In the genomic region with DNA sequence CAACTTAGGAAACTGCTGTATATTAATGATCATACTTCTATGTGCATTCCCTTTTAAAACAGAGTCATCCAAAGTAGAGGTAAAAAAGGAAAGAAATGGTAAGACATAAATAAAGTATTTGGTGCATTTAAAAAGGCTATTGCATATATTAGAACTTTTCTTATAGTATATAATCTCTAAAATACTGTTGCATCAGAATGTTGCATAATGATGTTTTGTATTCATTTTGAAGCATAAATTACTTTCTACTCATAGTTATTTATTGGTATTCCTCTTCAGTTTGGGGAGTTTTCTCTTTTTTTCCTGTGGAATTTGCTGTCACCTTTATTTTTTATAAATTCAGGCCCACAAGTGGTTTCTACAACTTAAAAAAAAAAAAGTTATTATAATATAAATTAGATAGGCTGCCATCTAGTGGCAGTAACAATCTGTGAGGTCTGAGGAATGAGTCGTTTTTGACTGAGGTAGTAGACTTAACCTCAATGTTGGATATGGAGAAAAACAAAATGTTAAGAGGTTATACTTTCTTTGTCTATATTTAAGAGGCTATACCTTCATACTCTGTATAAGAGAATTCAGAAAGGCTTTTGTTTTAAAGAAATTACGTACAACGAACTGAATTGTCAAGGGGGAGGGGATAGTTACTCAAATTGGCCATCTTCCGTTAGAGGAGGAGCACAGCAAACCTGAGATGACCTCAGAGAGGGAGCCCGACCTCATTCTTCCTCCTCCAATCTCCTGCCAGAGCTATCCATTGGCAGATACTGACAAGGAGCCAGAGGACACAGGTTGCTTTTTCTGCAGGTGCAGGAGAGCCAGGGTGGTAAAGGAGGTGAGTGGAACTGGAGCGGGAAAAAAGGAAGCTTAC, we compare ENCODE assay signal across 8 cellular contexts. TPM values are rescaled to one million over a fixed set of nuclear protein-coding genes. Genes with fewer than 3 reads are reported as not detected.
DNase-seq lines count a peak whose midpoint lies in the region; ATAC-seq and TF ChIP-seq lines count a peak whose summit lies in the region.

No MANE protein-coding gene starts in this region.

- H3K27ac Mint-ChIP-seq in activated T-helper 17 cell treated with anti-CD3 and anti-CD28 coated beads, Interleukin-2, amount 50 U/mL, for 72 hours = peak overlapping the region; percentile 69
- no peak overlapping the region for H3K27ac Mint-ChIP-seq in progenitor cell of endocrine pancreas

- H3K9me3 Mint-ChIP-seq in activated T-helper 17 cell treated with anti-CD3 and anti-CD28 coated beads, Interleukin-2, amount 50 U/mL, for 72 hours = no peaks in the 10 kb centered on the region
- no peaks in the 10 kb centered on the region for H3K9me3 Mint-ChIP-seq in progenitor cell of endocrine pancreas (ENCODE audit: low read depth)

- TF ChIP-seq CTCF in progenitor cell of endocrine pancreas (IDR thresholded peaks at IDR 0.05; ENCODE audit: unreplicated experiment) = peak; percentile 69

- DNase-seq in NCI-H2081 (lab: John Stamatoyannopoulos, UW) (peak; percentile 21 to 60), NCI-H2081 treated with DMSO at 0.1 percent for 48 hours (lab: John Stamatoyannopoulos, UW) (no peak), NCI-H2171 (lab: John Stamatoyannopoulos, UW) (peak; percentile 5), globus pallidus (ENCODE audit: low spot score) (peak; percentile 52), progenitor cell of endocrine pancreas (ENCODE audit: low spot score, unreplicated experiment) (no peak)

- H3K36me3 Mint-ChIP-seq in activated T-helper 17 cell treated with anti-CD3 and anti-CD28 coated beads, Interleukin-2, amount 50 U/mL, for 72 hours (ENCODE audit: low read depth) = no peaks in the 10 kb centered on the region
- peaks cover 2% of the 10 kb centered on the region for H3K36me3 Mint-ChIP-seq in progenitor cell of endocrine pancreas (ENCODE audit: insufficient read depth)

- H3K27me3 Mint-ChIP-seq in activated T-helper 17 cell treated with anti-CD3 and anti-CD28 coated beads, Interleukin-2, amount 50 U/mL, for 72 hours = no peaks in the 10 kb centered on the region
- no peaks in the 10 kb centered on the region for H3K27me3 Mint-ChIP-seq in progenitor cell of endocrine pancreas

- peak overlapping the region; percentile 21 for H3K4me3 Mint-ChIP-seq in activated T-helper 17 cell treated with anti-CD3 and anti-CD28 coated beads, Interleukin-2, amount 50 U/mL, for 72 hours
- no peak overlapping the region for H3K4me3 Mint-ChIP-seq in progenitor cell of endocrine pancreas (ENCODE audit: low read depth)

- ATAC-seq in GM21786 (IDR thresholded peaks at IDR 0.05; ENCODE audit: unreplicated experiment) = peak; percentile 59
- peak; percentile 60 for ATAC-seq in activated T-helper 17 cell treated with anti-CD3 and anti-CD28 coated beads, Interleukin-2, amount 50 U/mL, for 72 hours (replicated peaks)
- ATAC-seq in HG03108 (IDR thresholded peaks at IDR 0.05; ENCODE audit: unreplicated experiment) = no peak

- no peaks in the 10 kb centered on the region for H3K4me1 Mint-ChIP-seq in activated T-helper 17 cell treated with anti-CD3 and anti-CD28 coated beads, Interleukin-2, amount 50 U/mL, for 72 hours
- no peaks in the 10 kb centered on the region for H3K4me1 Mint-ChIP-seq in progenitor cell of endocrine pancreas (ENCODE audit: low read depth)

RNA-seq across cellular contexts. Expression of a gene that starts 23.8 kb away (rescaled TPM):
- 1 to 10 TPM; 4.2 to 4.4 TPM for total RNA-seq in activated T-helper 17 cell treated with anti-CD3 and anti-CD28 coated beads, Interleukin-2, amount 50 U/mL, for 72 hours
- total RNA-seq in progenitor cell of endocrine pancreas = 9.0 and 10.3 TPM in 2 replicates

RNA-seq across cellular contexts. Expression of a gene that starts 37.0 kb away (rescaled TPM):
- 10 to 100 TPM; 48.4 to 76.7 TPM for total RNA-seq in activated T-helper 17 cell treated with anti-CD3 and anti-CD28 coated beads, Interleukin-2, amount 50 U/mL, for 72 hours
- 38.2 and 38.6 TPM in 2 replicates for total RNA-seq in progenitor cell of endocrine pancreas

Comparison
In these comparisons a context has a peak if more than half of its experiments do, and no peak if none do; other contexts are left out.
1. DNase-seq: peak in NCI-H2081 (2 of 2), NCI-H2171 (single experiment) and globus pallidus (single experiment); none in NCI-H2081 treated with DMSO at 0.1 percent for 48 hours (single experiment) and progenitor cell of endocrine pancreas (single experiment).